8 cellular contexts compared by ENCODE assay signal in genomic region chr1:241519308-241520079, GRCh38. TPM values are rescaled to one million over a fixed set of nuclear protein-coding genes. Genes with fewer than 3 reads are reported as not detected.
A peak's percentile ranks its signal among the peaks of the same experiment; 100 is the strongest.
DNase-seq lines count a peak whose midpoint lies in the region; ATAC-seq and TF ChIP-seq lines count a peak whose summit lies in the region.

TSS of gene FH (minus strand) at chr1:241519755. CDS start at chr1:241519722, 33 bp downstream.

- H3K36me3 ChIP-seq in GM06990 (ENCODE audit: control insufficient read depth, insufficient read depth, low read length) = no peaks in the 10 kb centered on the region

- peaks cover 14% of the 10 kb centered on the region for H3K27me3 Mint-ChIP-seq in activated naive CD4-positive, alpha-beta T cell treated with anti-CD3 and anti-CD28 coated beads, Interleukin-2, amount 50 U/mL, for 24 hours

- peak within 1 kb of the TSS; percentile 82 for H3K4me3 ChIP-seq in GM06990 (replicated peaks; ENCODE audit: low read depth, low read length)

- H3K9me3 Mint-ChIP-seq in activated naive CD4-positive, alpha-beta T cell treated with anti-CD3 and anti-CD28 coated beads, Interleukin-2, amount 50 U/mL, for 24 hours = no peaks in the 10 kb centered on the region

- ATAC-seq in HG02588 (IDR thresholded peaks at IDR 0.05; ENCODE audit: unreplicated experiment) (peak; percentile 95), SK-N-SH treated with all-trans-retinoic acid at 6 μM for 48 hours (peak; percentile 96)

- peak within 1 kb of the TSS; percentile 61 for H3K27ac Mint-ChIP-seq in activated naive CD4-positive, alpha-beta T cell treated with anti-CD3 and anti-CD28 coated beads, Interleukin-2, amount 50 U/mL, for 24 hours

- no peak for TF ChIP-seq CTCF in GM06990 (IDR thresholded peaks at IDR 0.05; ENCODE audit: insufficient read depth, low read length, poor library complexity, severe bottlenecking)

- H3K4me3 Mint-ChIP-seq in activated naive CD4-positive, alpha-beta T cell treated with anti-CD3 and anti-CD28 coated beads, Interleukin-2, amount 50 U/mL, for 24 hours = peak within 1 kb of the TSS; percentile 90

- no peaks in the 10 kb centered on the region for H3K27me3 ChIP-seq in GM06990 (replicated peaks; ENCODE audit: control insufficient read depth, insufficient read depth, low read length)

- peaks cover 9% of the 10 kb centered on the region for H3K36me3 Mint-ChIP-seq in activated naive CD4-positive, alpha-beta T cell treated with anti-CD3 and anti-CD28 coated beads, Interleukin-2, amount 50 U/mL, for 24 hours

- no peak within 1 kb of the TSS for H3K27ac ChIP-seq in temporal lobe (ENCODE audit: low read depth, low read length)

- DNase-seq in GM06990 (ENCODE audit: extremely low read depth, insufficient read length) (peak; percentile 95), NCI-H1092 (lab: John Stamatoyannopoulos, UW) (peak; percentile 99), glomerular endothelial cell (ENCODE audit: extremely low read depth, low read depth, low spot score) (peak; percentile 88), occipital lobe (lab: John Stamatoyannopoulos, UW) (peak; percentile 98)

- H3K4me1 Mint-ChIP-seq in activated naive CD4-positive, alpha-beta T cell treated with anti-CD3 and anti-CD28 coated beads, Interleukin-2, amount 50 U/mL, for 24 hours = peaks cover 26% of the 10 kb centered on the region

TF ChIP-seq in SK-N-SH treated with all-trans-retinoic acid at 6 μM for 48 hours, 23 proteins besides CTCF, POLR2A, EP300 and RAD21:
- TF ChIP-seq SNAI2 (CRISPR knock-in tag; IDR thresholded peaks at IDR 0.05) (no peak), PPARA (CRISPR knock-in tag; IDR thresholded peaks at IDR 0.05; ENCODE audit: borderline replicate concordance) (no peak)
- TF ChIP-seq, protein P1, sequence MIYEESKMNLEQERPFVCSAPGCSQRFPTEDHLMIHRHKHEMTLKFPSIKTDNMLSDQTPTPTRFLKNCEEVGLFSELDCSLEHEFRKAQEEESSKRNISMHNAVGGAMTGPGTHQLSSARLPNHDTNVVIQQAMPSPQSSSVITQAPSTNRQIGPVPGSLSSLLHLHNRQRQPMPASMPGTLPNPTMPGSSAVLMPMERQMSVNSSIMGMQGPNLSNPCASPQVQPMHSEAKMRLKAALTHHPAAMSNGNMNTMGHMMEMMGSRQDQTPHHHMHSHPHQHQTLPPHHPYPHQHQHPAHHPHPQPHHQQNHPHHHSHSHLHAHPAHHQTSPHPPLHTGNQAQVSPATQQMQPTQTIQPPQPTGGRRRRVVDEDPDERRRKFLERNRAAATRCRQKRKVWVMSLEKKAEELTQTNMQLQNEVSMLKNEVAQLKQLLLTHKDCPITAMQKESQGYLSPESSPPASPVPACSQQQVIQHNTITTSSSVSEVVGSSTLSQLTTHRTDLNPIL (CRISPR knock-in tag; IDR thresholded peaks at IDR 0.05; ENCODE audit: low read depth) = no peak

RNA-seq across cellular contexts. Expression of gene FH, which starts in this region (rescaled TPM):
- total RNA-seq in glomerular endothelial cell (51.1 and 55.3 TPM in 2 replicates), occipital lobe (56.9 TPM), temporal lobe (35.7 TPM)
